21 cellular contexts compared by ENCODE assay signal in the genomic region with DNA sequence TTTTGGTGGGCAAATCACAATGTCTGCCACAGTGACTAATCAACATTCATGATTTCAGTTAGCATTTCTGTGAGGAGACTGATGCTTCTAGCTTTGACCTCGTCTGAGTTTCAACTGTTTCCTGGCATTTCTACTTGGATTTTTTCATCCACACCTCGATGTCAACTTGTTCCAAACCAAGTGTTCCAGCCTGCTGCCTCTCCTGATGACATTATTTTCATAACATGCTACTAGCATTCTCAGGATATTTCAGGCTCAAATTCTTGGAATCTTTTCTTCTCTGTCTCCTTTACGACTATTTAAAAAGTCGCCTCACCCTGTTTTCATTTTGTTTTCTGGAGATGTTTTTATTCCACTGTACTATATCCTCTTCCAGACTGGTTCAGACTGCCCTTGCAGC.
DNase-seq lines count a peak whose midpoint lies in the region; ATAC-seq and TF ChIP-seq lines count a peak whose summit lies in the region.
"Had no signal": no experiment of that assay in that cellular context is flagged by ENCODE, and none has a peak within 500 bp of the region (broad histone marks: within the 10 kb centered on the region; RNA-seq: fewer than 3 reads in every experiment).

No MANE protein-coding gene starts in this region.

- H3K27ac ChIP-seq in SK-N-MC (peak overlapping the region; percentile 49), gastroesophageal sphincter (peak overlapping the region; percentile 61 to 80 (median 77)), sigmoid colon (peak overlapping the region; percentile 22 to 79 (median 64))
- H3K27ac ChIP-seq: HL-60 had no signal

- H3K4me3 Mint-ChIP-seq in activated CD4-positive, alpha-beta T cell treated with anti-CD3 and anti-CD28 coated beads, Interleukin-2, amount 10 ng/mL, durations not matched to agents 24 days and 14 days: no peak overlapping the region
- H3K4me3 Mint-ChIP-seq in activated T-cell treated with anti-CD3 and anti-CD28 coated beads, Interleukin-2, amount 50 U/mL, for 24 hours: no peak overlapping the region
- H3K4me3 Mint-ChIP-seq: CD4-positive, alpha-beta T cell had no signal

- H3K4me3 ChIP-seq in SK-N-MC (no peak overlapping the region), gastroesophageal sphincter (no peak overlapping the region), sigmoid colon (no peak overlapping the region)
- H3K4me3 ChIP-seq: GM12878 had no signal

- H3K4me1 ChIP-seq in gastroesophageal sphincter (peaks cover 0 to 41% (median 0%) of the 10 kb centered on the region in 3 donors), sigmoid colon (peaks cover 0 to 25% (median 11%) of the 10 kb centered on the region in 4 donors)
- H3K4me1 ChIP-seq: Caco-2 had no signal

- H3K36me3 ChIP-seq in SK-N-MC (ENCODE audit: insufficient read depth, low read length): no peaks in the 10 kb centered on the region
- no peaks in the 10 kb centered on the region for H3K36me3 ChIP-seq in gastroesophageal sphincter
- no peaks in the 10 kb centered on the region for H3K36me3 ChIP-seq in sigmoid colon

- no peak for DNase-seq in activated CD4-positive, alpha-beta T cell treated with anti-CD3 and anti-CD28 coated beads, Interleukin-2, amount 10 ng/mL, durations not matched to agents 24 days and 14 days
- DNase-seq in activated CD4-positive, alpha-beta T cell treated with anti-CD3 and anti-CD28 coated beads, Interleukin-2, amount 50 U/mL, for 4 hours: no peak
- DNase-seq in SK-N-MC (ENCODE audit: low read depth, low spot score) (no peak), sigmoid colon (no peak), NCI-H1048 (lab: John Stamatoyannopoulos, UW) (no peak)
- DNase-seq in activated T-cell treated with anti-CD3 and anti-CD28 coated beads, Interleukin-2, amount 50 U/mL, for 24 hours: no peak
- DNase-seq: 8988T; Caco-2; CD4-positive, alpha-beta T cell; DMS153; GF-D8; HCEC 1CT; IMR-90; NCI-H1417 treated with DMSO at 0.1 percent for 48 hours; NCI-H187 treated with DMSO at 0.1 percent for 48 hours; NCI-H345; SHP77 had no signal

- no peak for TF ChIP-seq CTCF in gastroesophageal sphincter (IDR thresholded peaks at IDR 0.05)
- TF ChIP-seq CTCF in sigmoid colon (IDR thresholded peaks at IDR 0.05): no peak

- ATAC-seq in gastroesophageal sphincter (peak; percentile 47), HG02623 (IDR thresholded peaks at IDR 0.05; ENCODE audit: unreplicated experiment) (no peak)
- ATAC-seq: GM12878 had no signal

- H3K4me1 Mint-ChIP-seq in activated CD4-positive, alpha-beta T cell treated with anti-CD3 and anti-CD28 coated beads, Interleukin-2, amount 10 ng/mL, durations not matched to agents 24 days and 14 days: peaks cover 31% of the 10 kb centered on the region
- H3K4me1 Mint-ChIP-seq in activated T-cell treated with anti-CD3 and anti-CD28 coated beads, Interleukin-2, amount 50 U/mL, for 24 hours (ENCODE audit: low read depth): peaks cover 62% of the 10 kb centered on the region

- intact Hi-C loops in activated CD4-positive, alpha-beta T cell treated with anti-CD3 and anti-CD28 coated beads, Interleukin-2, amount 10 ng/mL, durations not matched to agents 24 days and 14 days (cut with micrococcal nuclease): loop anchor here (5.0 to 10.0 kb wide), 2 partner anchors 40 to 1053 kb away; no protein-coding TSS in a partner anchor
- intact Hi-C loops in sigmoid colon (cut with DNase I): no loop called here

- WGBS in gastroesophageal sphincter (ENCODE audit: low coverage in 1 of 2), 2 donors: 26 to 29% methylated on average over 4 of the region's 4 CpGs
- 62 to 63% methylated on average over 4 of the region's 4 CpGs for WGBS in sigmoid colon, 2 donors

- H3K27me3 ChIP-seq in gastroesophageal sphincter: no peaks in the 10 kb centered on the region
- no peaks in the 10 kb centered on the region for H3K27me3 ChIP-seq in sigmoid colon

- no peak overlapping the region for H3K9ac ChIP-seq in SK-N-MC (ENCODE audit: insufficient read length)

- H3K36me3 Mint-ChIP-seq in activated CD4-positive, alpha-beta T cell treated with anti-CD3 and anti-CD28 coated beads, Interleukin-2, amount 10 ng/mL, durations not matched to agents 24 days and 14 days (ENCODE audit: low read depth): no peaks in the 10 kb centered on the region
- H3K36me3 Mint-ChIP-seq in activated T-cell treated with anti-CD3 and anti-CD28 coated beads, Interleukin-2, amount 50 U/mL, for 24 hours (ENCODE audit: low read depth): no peaks in the 10 kb centered on the region

- H3K9me3 ChIP-seq in SK-N-MC (ENCODE audit: low read depth, low read length) (no peaks in the 10 kb centered on the region), gastroesophageal sphincter (no peaks in the 10 kb centered on the region), sigmoid colon (no peaks in the 10 kb centered on the region)
- H3K9me3 ChIP-seq: Caco-2 had no signal

- H3K9me3 Mint-ChIP-seq in activated CD4-positive, alpha-beta T cell treated with anti-CD3 and anti-CD28 coated beads, Interleukin-2, amount 10 ng/mL, durations not matched to agents 24 days and 14 days: no peaks in the 10 kb centered on the region
- no peaks in the 10 kb centered on the region for H3K9me3 Mint-ChIP-seq in activated T-cell treated with anti-CD3 and anti-CD28 coated beads, Interleukin-2, amount 50 U/mL, for 24 hours
- H3K9me3 Mint-ChIP-seq: CD4-positive, alpha-beta T cell had no signal

- TF ChIP-seq EP300 in gastroesophageal sphincter (IDR thresholded peaks at IDR 0.05): no peak
- TF ChIP-seq EP300 in sigmoid colon (IDR thresholded peaks at IDR 0.05): no peak

- TF ChIP-seq POLR2A in gastroesophageal sphincter (IDR thresholded peaks at IDR 0.05) (no peak), sigmoid colon (IDR thresholded peaks at IDR 0.05) (no peak)

- H3K27me3 Mint-ChIP-seq in activated CD4-positive, alpha-beta T cell treated with anti-CD3 and anti-CD28 coated beads, Interleukin-2, amount 10 ng/mL, durations not matched to agents 24 days and 14 days: no peaks in the 10 kb centered on the region
- H3K27me3 Mint-ChIP-seq in activated T-cell treated with anti-CD3 and anti-CD28 coated beads, Interleukin-2, amount 50 U/mL, for 24 hours: peaks cover 34% of the 10 kb centered on the region
- H3K27me3 Mint-ChIP-seq: CD4-positive, alpha-beta T cell had no signal

- H3K27ac Mint-ChIP-seq in activated CD4-positive, alpha-beta T cell treated with anti-CD3 and anti-CD28 coated beads, Interleukin-2, amount 10 ng/mL, durations not matched to agents 24 days and 14 days: peak overlapping the region; percentile 29
- no peak overlapping the region for H3K27ac Mint-ChIP-seq in activated T-cell treated with anti-CD3 and anti-CD28 coated beads, Interleukin-2, amount 50 U/mL, for 24 hours
- H3K27ac Mint-ChIP-seq: CD4-positive, alpha-beta T cell had no signal
